ENCODE assay signal across 1 cellular context in genomic region chr16:73042807-73043206, GRCh38.
TF ChIP-seq lines count a peak whose summit lies in the region.

No MANE protein-coding gene starts in this region.

TF ChIP-seq in GM12878, 131 proteins besides CTCF, POLR2A, EP300 and RAD21 (continued from another document):
- TF ChIP-seq EED (IDR thresholded peaks at IDR 0.05; ENCODE audit: low read depth): peak; percentile 88
- TF ChIP-seq BCLAF1 (IDR thresholded peaks at IDR 0.05): no peak
- TF ChIP-seq IKZF2 (IDR thresholded peaks at IDR 0.05): 0 out of 4 replicates have a peak, but pooled peaks of 1 of the 2 experiments have one; percentile 26
